In the genomic region with DNA sequence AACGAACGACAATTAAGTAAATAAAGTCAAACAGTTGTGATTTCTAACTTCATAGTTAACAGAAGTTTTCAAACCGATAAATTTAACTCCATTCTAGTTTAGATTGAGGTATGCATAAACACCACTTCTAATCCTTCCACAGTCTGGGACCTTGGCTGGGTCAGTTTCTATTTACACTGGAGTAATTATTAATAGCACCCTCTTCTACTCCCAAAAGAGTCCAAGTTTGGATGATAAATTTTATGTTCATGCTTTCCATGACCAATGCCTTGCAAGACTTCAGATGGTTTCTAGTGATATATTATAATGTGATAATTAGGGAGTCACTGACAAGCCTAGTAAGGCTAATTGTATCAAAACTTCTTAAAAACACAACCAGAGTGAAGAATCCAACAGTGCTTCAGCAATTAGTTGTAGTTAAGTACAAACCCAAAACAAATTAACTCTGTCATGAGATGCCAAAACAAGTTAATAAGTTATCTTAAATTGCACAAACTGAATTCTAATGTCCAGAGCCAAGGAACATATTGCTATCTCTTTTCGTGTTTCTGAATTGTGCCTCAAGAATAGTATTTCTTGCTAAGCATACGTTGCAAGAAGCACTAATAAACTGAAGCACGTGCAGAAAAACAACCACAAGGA, we compare ENCODE assay signal across 16 cellular contexts.
DNase-seq lines count a peak whose midpoint lies in the region; ATAC-seq, FAIRE-seq and TF ChIP-seq lines count a peak whose summit lies in the region.
"Had no signal": no experiment of that assay in that cellular context is flagged by ENCODE, and none has a peak within 500 bp of the region (broad histone marks: within the 10 kb centered on the region; RNA-seq: fewer than 3 reads in every experiment).

No MANE protein-coding gene starts in this region.

- no peak for DNase-seq in T-helper 2 cell treated with Interferon-gamma antibody and Interleukin-4, amounts not matched to agents 5 μg/mL and 100 μg/mL, for 36 hours (ENCODE audit: low spot score)
- no peak for DNase-seq in T-helper 2 cell
- DNase-seq in T-helper 17 cell: no peak
- DNase-seq in left ventricle myocardium superior: no peak
- DNase-seq in smooth muscle cell (lab: John Stamatoyannopoulos, UW; ENCODE audit: unreplicated experiment): no peak
- DNase-seq in H54 (ENCODE audit: insufficient read length, low spot score): no peak
- no peak for DNase-seq in NCI-H69 (lab: John Stamatoyannopoulos, UW)
- DNase-seq in natural killer cell treated with Interleukin-12 subunit alpha and Interleukin-12 subunit beta and Interleukin-15 and Interleukin-18, amount 100 ng/mL, for 72 hours (ENCODE audit: low spot score): no peak
- DNase-seq: activated CD4-positive, alpha-beta T cell treated with anti-CD3 and anti-CD28 coated beads, Interleukin-2, amount 50 U/mL, for 4 hours; activated gamma-delta T cell; GDM1; MV-4-11; RPMI8226 had no signal

- no peaks in the 10 kb centered on the region for H3K36me3 ChIP-seq in smooth muscle cell (ENCODE audit: low read depth)

- H3K27me3 ChIP-seq in smooth muscle cell (ENCODE audit: low read depth): no peaks in the 10 kb centered on the region

- peaks cover 45% of the 10 kb centered on the region for H3K4me1 Mint-ChIP-seq in T-helper 2 cell treated with Interferon-gamma antibody and Interleukin-4, amounts not matched to agents 5 μg/mL and 100 μg/mL, for 36 hours (ENCODE audit: low read depth)
- H3K4me1 Mint-ChIP-seq in T-helper 17 cell: peaks cover 11% of the 10 kb centered on the region
- no peaks in the 10 kb centered on the region for H3K4me1 Mint-ChIP-seq in natural killer cell treated with Interleukin-12 subunit alpha and Interleukin-12 subunit beta and Interleukin-15 and Interleukin-18, amount 100 ng/mL, for 72 hours (ENCODE audit: low read depth in 2 of 2)

- peak overlapping the region; percentile 4 for H3K9ac ChIP-seq in smooth muscle cell (ENCODE audit: low read depth)

- peaks cover 22% of the 10 kb centered on the region for H3K36me3 Mint-ChIP-seq in T-helper 2 cell treated with Interferon-gamma antibody and Interleukin-4, amounts not matched to agents 5 μg/mL and 100 μg/mL, for 36 hours (ENCODE audit: low read depth)
- peaks cover 3% of the 10 kb centered on the region for H3K36me3 Mint-ChIP-seq in T-helper 17 cell (ENCODE audit: low read depth)
- H3K36me3 Mint-ChIP-seq in natural killer cell treated with Interleukin-12 subunit alpha and Interleukin-12 subunit beta and Interleukin-15 and Interleukin-18, amount 100 ng/mL, for 72 hours: no peaks in the 10 kb centered on the region

- H3K79me2 ChIP-seq in smooth muscle cell (ENCODE audit: low read depth): no peaks in the 10 kb centered on the region

- peak overlapping the region; percentile 71 for H3K4me2 ChIP-seq in smooth muscle cell
- H3K4me2 ChIP-seq: GM23338 had no signal

- no peaks in the 10 kb centered on the region for H4K20me1 ChIP-seq in smooth muscle cell (ENCODE audit: low read depth)

- H3K4me1 ChIP-seq in smooth muscle cell (ENCODE audit: low read depth): peaks cover 23% of the 10 kb centered on the region

- H3K27me3 Mint-ChIP-seq in T-helper 2 cell treated with Interferon-gamma antibody and Interleukin-4, amounts not matched to agents 5 μg/mL and 100 μg/mL, for 36 hours (ENCODE audit: low read depth): no peaks in the 10 kb centered on the region
- no peaks in the 10 kb centered on the region for H3K27me3 Mint-ChIP-seq in T-helper 17 cell
- no peaks in the 10 kb centered on the region for H3K27me3 Mint-ChIP-seq in natural killer cell treated with Interleukin-12 subunit alpha and Interleukin-12 subunit beta and Interleukin-15 and Interleukin-18, amount 100 ng/mL, for 72 hours

- no peak for FAIRE-seq in H54 (lab: Jason Lieb, UNC)
- FAIRE-seq: islet of Langerhans had no signal

- peak overlapping the region; percentile 93 for H3K27ac Mint-ChIP-seq in T-helper 2 cell treated with Interferon-gamma antibody and Interleukin-4, amounts not matched to agents 5 μg/mL and 100 μg/mL, for 36 hours
- H3K27ac Mint-ChIP-seq in T-helper 17 cell: peak overlapping the region; percentile 70
- H3K27ac Mint-ChIP-seq in natural killer cell treated with Interleukin-12 subunit alpha and Interleukin-12 subunit beta and Interleukin-15 and Interleukin-18, amount 100 ng/mL, for 72 hours: no peak overlapping the region
- H3K27ac Mint-ChIP-seq: GM23338 had no signal

- 66% methylated on average over 6 of the region's 6 CpGs for WGBS in smooth muscle cell (ENCODE audit: low lambda C conversion rate)

- H2AFZ ChIP-seq in smooth muscle cell (ENCODE audit: low read depth): no peak overlapping the region

- H3K27ac ChIP-seq in smooth muscle cell (ENCODE audit: low read depth): peak overlapping the region; percentile 89

- no peak for TF ChIP-seq CTCF in smooth muscle cell (IDR thresholded peaks at IDR 0.05; ENCODE audit: borderline replicate concordance, insufficient read depth, poor library complexity, severe bottlenecking)

- H3K4me3 ChIP-seq in smooth muscle cell: no peak overlapping the region
- H3K4me3 ChIP-seq: GM23338, mucosa of descending colon had no signal

- H3K9me3 ChIP-seq in T-helper 17 cell (ENCODE audit: control insufficient read depth, low read length, poor library complexity, severe bottlenecking): no peaks in the 10 kb centered on the region
- no peaks in the 10 kb centered on the region for H3K9me3 ChIP-seq in smooth muscle cell (replicated peaks; ENCODE audit: low read depth)
- H3K9me3 ChIP-seq: mucosa of descending colon had no signal

- peak overlapping the region; percentile 81 for H3K4me3 Mint-ChIP-seq in T-helper 2 cell treated with Interferon-gamma antibody and Interleukin-4, amounts not matched to agents 5 μg/mL and 100 μg/mL, for 36 hours
- no peak overlapping the region for H3K4me3 Mint-ChIP-seq in T-helper 17 cell
- no peak overlapping the region for H3K4me3 Mint-ChIP-seq in natural killer cell treated with Interleukin-12 subunit alpha and Interleukin-12 subunit beta and Interleukin-15 and Interleukin-18, amount 100 ng/mL, for 72 hours
- H3K4me3 Mint-ChIP-seq: GM23338 had no signal

- TF ChIP-seq POLR2A in H54 (IDR thresholded peaks at IDR 0.05; ENCODE audit: low read depth, low read length): no peak

- peaks cover 22% of the 10 kb centered on the region for H3F3A ChIP-seq in smooth muscle cell (ENCODE audit: low read depth)

- H3K9me3 Mint-ChIP-seq in T-helper 2 cell treated with Interferon-gamma antibody and Interleukin-4, amounts not matched to agents 5 μg/mL and 100 μg/mL, for 36 hours: peaks cover 27% of the 10 kb centered on the region
- peaks cover 14% of the 10 kb centered on the region for H3K9me3 Mint-ChIP-seq in natural killer cell treated with Interleukin-12 subunit alpha and Interleukin-12 subunit beta and Interleukin-15 and Interleukin-18, amount 100 ng/mL, for 72 hours
- H3K9me3 Mint-ChIP-seq: GM23338 had no signal

- no peak for ATAC-seq in T-helper 17 cell
- ATAC-seq in left ventricle myocardium superior: peak; percentile 39
- no peak for ATAC-seq in natural killer cell treated with Interleukin-12 subunit alpha and Interleukin-12 subunit beta and Interleukin-15 and Interleukin-18, amount 100 ng/mL, for 72 hours
- ATAC-seq: GM23338 had no signal

- intact Hi-C loops in left ventricle myocardium superior (cut with micrococcal nuclease): no loop called here

Comparison
In these comparisons a context has a peak if more than half of its experiments do, and no peak if none do; other contexts are left out.
1. H3K27ac Mint-ChIP-seq: peak in T-helper 2 cell treated with Interferon-gamma antibody and Interleukin-4, amounts not matched to agents 5 μg/mL and 100 μg/mL, for 36 hours (single experiment) and T-helper 17 cell (single experiment); none in natural killer cell treated with Interleukin-12 subunit alpha and Interleukin-12 subunit beta and Interleukin-15 and Interleukin-18, amount 100 ng/mL, for 72 hours (0 of 2).